Comparison of ENCODE assay signal across 3 cellular contexts in genomic region chr11:28114116-28114515, GRCh38.
A peak's percentile ranks its signal among the peaks of the same experiment; 100 is the strongest.
TF ChIP-seq lines count a peak whose summit lies in the region.

No MANE protein-coding gene starts in this region.

TF ChIP-seq in A549, 52 proteins besides CTCF, POLR2A, EP300 and RAD21:
- TF ChIP-seq MAFK (IDR thresholded peaks at IDR 0.05; ENCODE audit: partially characterized antibody) (peak; percentile 60), FOXS1 (CRISPR knock-in tag; IDR thresholded peaks at IDR 0.05) (no peak)

TF ChIP-seq in IMR-90, 13 proteins besides CTCF, POLR2A, EP300 and RAD21:
- TF ChIP-seq NFE2L2 (IDR thresholded peaks at IDR 0.05; ENCODE audit: low read depth, low read length) (peak; percentile 38; the same call in 1 of the 2 replicates), RCOR1 (IDR thresholded peaks at IDR 0.05; ENCODE audit: insufficient replicate concordance, low read length) (no peak), FOS (IDR thresholded peaks at IDR 0.05; ENCODE audit: low read depth, low read length) (no peak), BHLHE40 (IDR thresholded peaks at IDR 0.05; ENCODE audit: low read depth, low read length) (no peak)

TF ChIP-seq in K562, 482 proteins besides CTCF, POLR2A, EP300 and RAD21:
- TF ChIP-seq NFE2 (IDR thresholded peaks at IDR 0.05; ENCODE audit: low read depth) (peak; percentile 47; the same call in 1 of the 2 replicates), MAFG (tag; conservative IDR thresholded peaks at IDR 0.05) (peak; percentile 51), ZNF316 (IDR thresholded peaks at IDR 0.05) (peak; percentile 69), C11orf30 (IDR thresholded peaks at IDR 0.05; ENCODE audit: low read depth) (peak; percentile 29; the same call in 1 of the 2 replicates), ZFP36 (IDR thresholded peaks at IDR 0.05; ENCODE audit: low read depth, low read length, partially characterized antibody) (no peak)
- TF ChIP-seq, protein P1, sequence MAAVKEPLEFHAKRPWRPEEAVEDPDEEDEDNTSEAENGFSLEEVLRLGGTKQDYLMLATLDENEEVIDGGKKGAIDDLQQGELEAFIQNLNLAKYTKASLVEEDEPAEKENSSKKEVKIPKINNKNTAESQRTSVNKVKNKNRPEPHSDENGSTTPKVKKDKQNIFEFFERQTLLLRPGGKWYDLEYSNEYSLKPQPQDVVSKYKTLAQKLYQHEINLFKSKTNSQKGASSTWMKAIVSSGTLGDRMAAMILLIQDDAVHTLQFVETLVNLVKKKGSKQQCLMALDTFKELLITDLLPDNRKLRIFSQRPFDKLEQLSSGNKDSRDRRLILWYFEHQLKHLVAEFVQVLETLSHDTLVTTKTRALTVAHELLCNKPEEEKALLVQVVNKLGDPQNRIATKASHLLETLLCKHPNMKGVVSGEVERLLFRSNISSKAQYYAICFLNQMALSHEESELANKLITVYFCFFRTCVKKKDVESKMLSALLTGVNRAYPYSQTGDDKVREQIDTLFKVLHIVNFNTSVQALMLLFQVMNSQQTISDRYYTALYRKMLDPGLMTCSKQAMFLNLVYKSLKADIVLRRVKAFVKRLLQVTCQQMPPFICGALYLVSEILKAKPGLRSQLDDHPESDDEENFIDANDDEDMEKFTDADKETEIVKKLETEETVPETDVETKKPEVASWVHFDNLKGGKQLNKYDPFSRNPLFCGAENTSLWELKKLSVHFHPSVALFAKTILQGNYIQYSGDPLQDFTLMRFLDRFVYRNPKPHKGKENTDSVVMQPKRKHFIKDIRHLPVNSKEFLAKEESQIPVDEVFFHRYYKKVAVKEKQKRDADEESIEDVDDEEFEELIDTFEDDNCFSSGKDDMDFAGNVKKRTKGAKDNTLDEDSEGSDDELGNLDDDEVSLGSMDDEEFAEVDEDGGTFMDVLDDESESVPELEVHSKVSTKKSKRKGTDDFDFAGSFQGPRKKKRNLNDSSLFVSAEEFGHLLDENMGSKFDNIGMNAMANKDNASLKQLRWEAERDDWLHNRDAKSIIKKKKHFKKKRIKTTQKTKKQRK (IDR thresholded peaks at IDR 0.05; ENCODE audit: borderline replicate concordance, low read depth, low read length), result no peak
